21 cellular contexts compared by ENCODE assay signal in the genomic region with DNA sequence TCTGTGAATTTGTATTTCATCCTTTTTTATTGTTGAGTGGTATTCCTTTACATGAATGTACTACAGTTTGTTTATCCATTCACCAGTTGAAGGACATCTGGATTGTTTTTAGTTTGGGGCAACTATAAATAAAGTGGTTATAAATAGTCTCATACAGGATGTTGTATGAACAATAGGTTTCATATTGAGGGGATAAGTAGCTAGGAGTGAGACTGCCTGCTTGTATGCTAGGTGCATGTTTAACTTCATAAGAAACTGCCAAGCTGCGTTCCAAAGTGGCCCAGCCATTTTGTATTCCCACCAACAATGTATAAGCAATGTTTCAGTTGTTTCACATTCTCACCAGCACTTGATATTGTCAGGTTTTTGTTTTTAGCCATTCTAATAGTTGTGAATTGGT.
"Had no signal": no experiment of that assay in that cellular context is flagged by ENCODE, and none has a peak within 500 bp of the region (broad histone marks: within the 10 kb centered on the region; RNA-seq: fewer than 3 reads in every experiment).

No MANE protein-coding gene starts in this region.

- H3K36me3 ChIP-seq: right atrium auricular region, sigmoid colon had no signal

- H3K27me3 Mint-ChIP-seq: effector memory CD8-positive, alpha-beta T cell; naive thymus-derived CD8-positive, alpha-beta T cell; type B pancreatic cell had no signal

- H3K27ac Mint-ChIP-seq: effector memory CD8-positive, alpha-beta T cell; nephron progenitor cell; stimulated activated effector memory CD8-positive, alpha-beta T cell treated with anti-CD3 and anti-CD28 coated beads, Interleukin-12 subunit alpha, Interleukin-12 subunit beta, amount 100 ng/mL, for 72 hours; type B pancreatic cell had no signal

- H3K4me3 ChIP-seq: lower lobe of right lung, prostate gland, right atrium auricular region, sigmoid colon, stomach, testis, tibial artery had no signal

- H3K27ac ChIP-seq: lower lobe of right lung, prostate gland, right atrium auricular region, sigmoid colon, stomach, testis, tibial artery had no signal

- H3K27me3 ChIP-seq: right atrium auricular region, sigmoid colon, stomach, testis, tibial artery had no signal

- H3K4me3 Mint-ChIP-seq: effector memory CD8-positive, alpha-beta T cell; naive thymus-derived CD8-positive, alpha-beta T cell; nephron progenitor cell; stimulated activated effector memory CD8-positive, alpha-beta T cell treated with anti-CD3 and anti-CD28 coated beads, Interleukin-12 subunit alpha, Interleukin-12 subunit beta, amount 100 ng/mL, for 72 hours; type B pancreatic cell had no signal

- H3K4me1 Mint-ChIP-seq: nephron progenitor cell had no signal

- DNase-seq: cortex of kidney; effector memory CD8-positive, alpha-beta T cell; left ventricle myocardium superior; lower lobe of right lung; naive thymus-derived CD8-positive, alpha-beta T cell; nephron progenitor cell; nucleus accumbens; sigmoid colon; stimulated activated CD4-positive, alpha-beta T cell treated with anti-CD3 and anti-CD28 coated beads, Interleukin-2, amount 100 ng/mL, for 24 hours; stimulated activated CD4-positive, alpha-beta T cell treated with anti-CD3 and anti-CD28 coated beads, Interleukin-4, amount 100 ng/mL, for 24 hours; stimulated activated naive CD4-positive, alpha-beta T cell treated with Interleukin-2 at 50 U/mL for 16 hours; stomach; testis; tibial artery had no signal

- FAIRE-seq: endometrium, frontal cortex, keratinocyte had no signal

- H3K9me3 Mint-ChIP-seq: effector memory CD8-positive, alpha-beta T cell; naive thymus-derived CD8-positive, alpha-beta T cell; stimulated activated effector memory CD8-positive, alpha-beta T cell treated with anti-CD3 and anti-CD28 coated beads, Interleukin-12 subunit alpha, Interleukin-12 subunit beta, amount 100 ng/mL, for 72 hours; type B pancreatic cell had no signal

- H3K4me1 ChIP-seq: prostate gland, right atrium auricular region, sigmoid colon, stomach, testis, tibial artery had no signal

- ATAC-seq: effector memory CD8-positive, alpha-beta T cell; left ventricle myocardium superior; lower lobe of right lung; naive thymus-derived CD8-positive, alpha-beta T cell; stimulated activated effector memory CD8-positive, alpha-beta T cell treated with anti-CD3 and anti-CD28 coated beads, Interleukin-12 subunit alpha, Interleukin-12 subunit beta, amount 100 ng/mL, for 72 hours had no signal

- H3K9me3 ChIP-seq: lower lobe of right lung, prostate gland, right atrium auricular region, sigmoid colon, stomach, testis, tibial artery had no signal
